Comparison of ENCODE assay signal across 10 cellular contexts in genomic region chr3:169659858-169660614, GRCh38. TPM values are rescaled to one million over a fixed set of nuclear protein-coding genes. Genes with fewer than 3 reads are reported as not detected.
DNase-seq lines count a peak whose midpoint lies in the region; ATAC-seq and TF ChIP-seq lines count a peak whose summit lies in the region.
"Had no signal": no experiment of that assay in that cellular context is flagged by ENCODE, and none has a peak within 500 bp of the region (broad histone marks: within the 10 kb centered on the region; RNA-seq: fewer than 3 reads in every experiment).

No MANE protein-coding gene starts in this region.

- H3K27ac ChIP-seq in thoracic aorta, result peak overlapping the region; percentile 94 to 99
- H3K27ac ChIP-seq: VCaP had no signal

- peaks cover 0 to 3% of the 10 kb centered on the region in 2 donors for H3K36me3 Mint-ChIP-seq in activated T-cell treated with anti-CD3 and anti-CD28 coated beads, Interleukin-2, amount 50 U/mL, for 72 hours (ENCODE audit: insufficient read depth in 2 of 2)
- H3K36me3 Mint-ChIP-seq in effector memory CD8-positive, alpha-beta T cell (ENCODE audit: insufficient read depth), result peaks cover 7% of the 10 kb centered on the region
- H3K36me3 Mint-ChIP-seq in mesothelial cell of epicardium, result no peaks in the 10 kb centered on the region

- no peaks in the 10 kb centered on the region for H3K27me3 ChIP-seq in thoracic aorta (replicated peaks; ENCODE audit: insufficient read depth)

- peaks cover 81% of the 10 kb centered on the region for H3K27me3 Mint-ChIP-seq in activated T-cell treated with anti-CD3 and anti-CD28 coated beads, Interleukin-2, amount 50 U/mL, for 72 hours (ENCODE audit: low read depth)
- peaks cover 77 to 86% of the 10 kb centered on the region in 2 donors for H3K27me3 Mint-ChIP-seq in effector memory CD8-positive, alpha-beta T cell
- peaks cover 74% of the 10 kb centered on the region for H3K27me3 Mint-ChIP-seq in mesothelial cell of epicardium (ENCODE audit: low read depth)

- H3K9me3 Mint-ChIP-seq in activated T-cell treated with anti-CD3 and anti-CD28 coated beads, Interleukin-2, amount 50 U/mL, for 72 hours, result no peaks in the 10 kb centered on the region
- no peaks in the 10 kb centered on the region for H3K9me3 Mint-ChIP-seq in effector memory CD8-positive, alpha-beta T cell
- no peaks in the 10 kb centered on the region for H3K9me3 Mint-ChIP-seq in mesothelial cell of epicardium

- peak overlapping the region; percentile 80 for H3K4me3 ChIP-seq in thoracic aorta

- no peak for ATAC-seq in activated T-cell treated with anti-CD3 and anti-CD28 coated beads, Interleukin-2, amount 50 U/mL, for 72 hours (replicated peaks in 1 of 2)
- no peak for ATAC-seq in effector memory CD8-positive, alpha-beta T cell (replicated peaks)
- ATAC-seq in thoracic aorta (ENCODE audit: insufficient number of reproducible peaks, low FRiP score, low read depth) (no peak), HG02938 (IDR thresholded peaks at IDR 0.05; ENCODE audit: unreplicated experiment) (no peak)

- peak overlapping the region; percentile 87 to 98 for H3K4me3 Mint-ChIP-seq in activated T-cell treated with anti-CD3 and anti-CD28 coated beads, Interleukin-2, amount 50 U/mL, for 72 hours
- peak overlapping the region; percentile 84 for H3K4me3 Mint-ChIP-seq in effector memory CD8-positive, alpha-beta T cell
- peak overlapping the region; percentile 13 for H3K4me3 Mint-ChIP-seq in mesothelial cell of epicardium

- TF ChIP-seq CTCF in mesothelial cell of epicardium (IDR thresholded peaks at IDR 0.05; ENCODE audit: unreplicated experiment), result no peak
- no peak for TF ChIP-seq CTCF in thoracic aorta (IDR thresholded peaks at IDR 0.05)

- H3K27ac Mint-ChIP-seq in activated T-cell treated with anti-CD3 and anti-CD28 coated beads, Interleukin-2, amount 50 U/mL, for 72 hours, result no peak overlapping the region
- no peak overlapping the region for H3K27ac Mint-ChIP-seq in effector memory CD8-positive, alpha-beta T cell
- H3K27ac Mint-ChIP-seq in mesothelial cell of epicardium, result no peak overlapping the region

- H3K9me3 ChIP-seq in thoracic aorta, result no peaks in the 10 kb centered on the region

- H3K4me1 ChIP-seq in thoracic aorta (ENCODE audit: control insufficient read depth in 1 of 2, low read depth in 2 of 2), result peaks cover 9 to 39% of the 10 kb centered on the region in 2 donors

- no peaks in the 10 kb centered on the region for H3K36me3 ChIP-seq in thoracic aorta

- no peak for DNase-seq in activated T-cell treated with anti-CD3 and anti-CD28 coated beads, Interleukin-2, amount 50 U/mL, for 72 hours
- no peak for DNase-seq in activated T-cell treated with anti-CD3 and anti-CD28 coated beads for 4 hours
- no peak for DNase-seq in effector memory CD8-positive, alpha-beta T cell
- no peak for DNase-seq in mesothelial cell of epicardium (ENCODE audit: low spot score in 2 of 2, unreplicated experiment in 2 of 2)
- no peak for DNase-seq in thoracic aorta (ENCODE audit: low spot score)
- DNase-seq in NCI-H1436 (lab: John Stamatoyannopoulos, UW), result no peak
- DNase-seq in activated gamma-delta T cell (lab: John Stamatoyannopoulos, UW), result no peak
- DNase-seq: NCI-H1092 had no signal

- H3K4me1 Mint-ChIP-seq in activated T-cell treated with anti-CD3 and anti-CD28 coated beads, Interleukin-2, amount 50 U/mL, for 72 hours (ENCODE audit: low read depth), result peaks cover 45% of the 10 kb centered on the region
- H3K4me1 Mint-ChIP-seq in effector memory CD8-positive, alpha-beta T cell (ENCODE audit: low read depth in 2 of 2), result peaks cover 19 to 29% of the 10 kb centered on the region in 2 donors
- peaks cover 52% of the 10 kb centered on the region for H3K4me1 Mint-ChIP-seq in mesothelial cell of epicardium

RNA-seq across cellular contexts. Expression of gene MECOM, which starts 3.5 kb away (rescaled TPM):
- not detected for total RNA-seq in activated T-cell treated with anti-CD3 and anti-CD28 coated beads, Interleukin-2, amount 50 U/mL, for 72 hours
- total RNA-seq in mesothelial cell of epicardium, result 29.2 to 32.8 TPM (median 30.2 TPM) in 3 replicates
- total RNA-seq in thoracic aorta, result 10 to 100 TPM; 26.4 to 51.1 TPM

Comparison
In these comparisons a context has a peak if more than half of its experiments do, and no peak if none do; other contexts are left out.
1. H3K4me3 Mint-ChIP-seq: peak in every context shown above with its lines; median percentile 92 in activated T-cell treated with anti-CD3 and anti-CD28 coated beads, Interleukin-2, amount 50 U/mL, for 72 hours; 84 in effector memory CD8-positive, alpha-beta T cell; 13 in mesothelial cell of epicardium.
2. RNA of gene MECOM, which starts 3.5 kb away (total RNA-seq): 26.4 to 51.1 TPM in thoracic aorta and 29.2 to 32.8 TPM in mesothelial cell of epicardium; not detected in activated T-cell treated with anti-CD3 and anti-CD28 coated beads, Interleukin-2, amount 50 U/mL, for 72 hours; every median in the first group is over 10 times any median in the second.